8 cellular contexts compared by ENCODE assay signal in the genomic region with DNA sequence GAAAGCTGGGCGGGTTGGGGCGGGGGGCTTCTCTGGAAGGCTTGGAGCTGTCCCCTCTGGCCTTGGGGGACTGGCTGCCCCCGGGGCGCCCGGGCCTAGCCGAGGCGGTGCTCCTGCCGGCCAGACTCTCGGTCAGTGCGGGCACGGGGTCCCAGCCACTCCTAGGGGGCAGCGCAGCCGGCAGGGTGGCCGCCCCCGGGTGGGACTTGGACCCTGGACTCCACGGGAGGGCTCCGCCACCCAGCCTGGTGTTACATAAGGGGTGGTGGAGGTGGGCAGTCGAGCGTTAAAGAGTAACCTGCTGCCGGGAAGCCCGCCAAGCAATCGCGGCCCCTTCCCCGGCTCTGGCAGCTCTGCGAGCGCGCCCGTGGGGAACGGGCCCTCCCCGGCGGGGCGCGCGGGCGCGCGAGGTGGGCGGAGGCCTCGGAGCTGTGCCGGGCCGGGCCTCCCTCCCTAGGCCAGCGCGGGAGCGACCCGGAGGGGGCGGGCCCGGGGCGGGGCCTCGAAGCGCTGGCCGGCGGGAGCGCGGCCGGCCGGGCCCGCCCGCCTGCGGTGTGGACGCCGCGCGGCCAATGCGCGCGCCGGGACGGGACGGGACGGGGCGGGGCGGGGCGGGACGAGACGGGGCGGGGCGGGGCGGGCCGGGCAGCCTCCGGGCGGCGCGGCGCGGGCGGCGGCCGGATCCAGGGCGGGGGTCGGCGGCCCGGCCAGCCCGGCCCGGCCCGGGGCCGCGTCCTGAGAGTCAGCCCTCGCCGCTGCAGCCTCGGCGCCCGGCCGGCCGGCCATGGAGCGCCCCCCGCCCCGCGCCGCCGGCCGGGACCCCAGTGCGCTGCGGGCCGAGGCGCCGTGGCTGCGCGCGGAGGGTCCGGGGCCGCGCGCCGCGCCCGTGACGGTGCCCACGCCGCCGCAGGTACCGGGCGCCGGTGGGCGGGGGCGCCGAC. TPM values are rescaled to one million over a fixed set of nuclear protein-coding genes. Genes with fewer than 3 reads are reported as not detected.
DNase-seq lines count a peak whose midpoint lies in the region; ATAC-seq and TF ChIP-seq lines count a peak whose summit lies in the region.

A gene with protein sequence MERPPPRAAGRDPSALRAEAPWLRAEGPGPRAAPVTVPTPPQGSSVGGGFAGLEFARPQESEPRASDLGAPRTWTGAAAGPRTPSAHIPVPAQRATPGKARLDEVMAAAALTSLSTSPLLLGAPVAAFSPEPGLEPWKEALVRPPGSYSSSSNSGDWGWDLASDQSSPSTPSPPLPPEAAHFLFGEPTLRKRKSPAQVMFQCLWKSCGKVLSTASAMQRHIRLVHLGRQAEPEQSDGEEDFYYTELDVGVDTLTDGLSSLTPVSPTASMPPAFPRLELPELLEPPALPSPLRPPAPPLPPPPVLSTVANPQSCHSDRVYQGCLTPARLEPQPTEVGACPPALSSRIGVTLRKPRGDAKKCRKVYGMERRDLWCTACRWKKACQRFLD (plus strand): TSS at position 648 of the 941 bp plus-strand sequence. CDS start 137 bp downstream, at position 785.

- DNase-seq in AG10803 (ENCODE audit: low read depth) (peak; percentile 74), OCI-LY7 (ENCODE audit: low spot score) (peak; percentile 84), activated T-helper 1 cell treated with Interleukin-2 at 50 U/mL for 16 hours (ENCODE audit: low read depth) (peak; percentile 67), esophagus squamous epithelium (lab: John Stamatoyannopoulos, UW) (no peak), mucosa of gallbladder (ENCODE audit: low spot score) (peak; percentile 75), substantia nigra (lab: John Stamatoyannopoulos, UW) (peak in 43 of 49 donors; percentile 17 to 94 (median 64))

- no peaks in the 10 kb centered on the region for H3K9me3 ChIP-seq in OCI-LY7 (ENCODE audit: low read length)
- H3K9me3 ChIP-seq in esophagus squamous epithelium, result no peaks in the 10 kb centered on the region

- H3K36me3 ChIP-seq in OCI-LY7 (ENCODE audit: insufficient read depth, low read length), result peaks cover 57% of the 10 kb centered on the region
- H3K36me3 ChIP-seq in esophagus squamous epithelium, result peaks cover 4 to 49% (median 23%) of the 10 kb centered on the region in 3 donors

- no peak within 1 kb of the TSS for H2AFZ ChIP-seq in OCI-LY7 (ENCODE audit: low read length)

- ATAC-seq in GM18867 (IDR thresholded peaks at IDR 0.05; ENCODE audit: unreplicated experiment), result peak; percentile 42
- peak; percentile 53 for ATAC-seq in HG03432 (IDR thresholded peaks at IDR 0.05; ENCODE audit: unreplicated experiment)

- WGBS in esophagus squamous epithelium, 2 donors, result no CpG with 5 or more reads among the region's 136 CpGs

- TF ChIP-seq CTCF in AG10803 (conservative IDR thresholded peaks at IDR 0.05; ENCODE audit: low read length) (no peak), OCI-LY7 (conservative IDR thresholded peaks at IDR 0.05; ENCODE audit: low read length) (no peak), esophagus squamous epithelium (IDR thresholded peaks at IDR 0.05) (no peak)

- POLR2A ChIA-PET in OCI-LY7 (lab: Charles Lee), result interaction anchor here (1.3 kb wide), 1 partner anchor 32 kb away, joined by 5 read pairs; a partner anchor contains a TSS

- H3K4me2 ChIP-seq in OCI-LY7 (ENCODE audit: low read length), result peak within 1 kb of the TSS; percentile 92

- H3K79me2 ChIP-seq in OCI-LY7 (ENCODE audit: insufficient read depth, low read depth, low read length), result no peaks in the 10 kb centered on the region

- intact Hi-C loops in OCI-LY7 (cut with micrococcal nuclease; ENCODE audit: unreplicated experiment) (no loop called here), esophagus squamous epithelium (cut with DNase I) (loop anchor here (5.0 kb wide), 1 partner anchor 202 kb away; a partner anchor contains a TSS)

- CTCF ChIA-PET in OCI-LY7 (lab: Charles Lee; ENCODE audit: unreplicated experiment), result no interaction called here

- H3K27ac ChIP-seq in OCI-LY7 (ENCODE audit: low read depth, low read length, poor library complexity, severe bottlenecking) (peak within 1 kb of the TSS; percentile 89), esophagus squamous epithelium (peak within 1 kb of the TSS; percentile 87 to 98 (median 94)), substantia nigra (ENCODE audit: low read depth, low read length, poor library complexity, severe bottlenecking) (peak within 1 kb of the TSS; percentile 72)

- H3K4me1 ChIP-seq in OCI-LY7 (ENCODE audit: insufficient read depth, low read length, poor library complexity, severe bottlenecking) (peaks cover 50% of the 10 kb centered on the region), esophagus squamous epithelium (peaks cover 45 to 68% (median 46%) of the 10 kb centered on the region in 3 donors)

- H3K4me3 ChIP-seq in AG10803 (ENCODE audit: low read length) (peak within 1 kb of the TSS; percentile 78), OCI-LY7 (ENCODE audit: low read depth, low read length, poor library complexity, severe bottlenecking) (peak within 1 kb of the TSS; percentile 70), esophagus squamous epithelium (peak within 1 kb of the TSS; percentile 51 to 90 (median 64))

- no peaks in the 10 kb centered on the region for H3K27me3 ChIP-seq in esophagus squamous epithelium

- BruUV-seq in OCI-LY7 (replicated peaks; lab: Mats Ljungman, UMichigan), result no TSS peak

- no peaks in the 10 kb centered on the region for H3K9me2 ChIP-seq in OCI-LY7 (ENCODE audit: insufficient read depth, low read length)

- H4K20me1 ChIP-seq in OCI-LY7 (ENCODE audit: insufficient read depth, low read length), result no peaks in the 10 kb centered on the region

- TF ChIP-seq POLR2A in esophagus squamous epithelium (IDR thresholded peaks at IDR 0.05), result no peak

RNA-seq across cellular contexts. Expression of the gene that starts here (rescaled TPM):
- 69.8 and 77.9 TPM in 2 replicates for total RNA-seq in OCI-LY7 (2014; rRNA removed; shearing (Covaris generic))
- total RNA-seq in OCI-LY7 (2022) (110 and 113 TPM in 2 replicates), esophagus squamous epithelium (10 to 100 TPM; 37.0 to 55.5 (median 50.2) TPM), mucosa of gallbladder (93.6 TPM)
